In the genomic region with DNA sequence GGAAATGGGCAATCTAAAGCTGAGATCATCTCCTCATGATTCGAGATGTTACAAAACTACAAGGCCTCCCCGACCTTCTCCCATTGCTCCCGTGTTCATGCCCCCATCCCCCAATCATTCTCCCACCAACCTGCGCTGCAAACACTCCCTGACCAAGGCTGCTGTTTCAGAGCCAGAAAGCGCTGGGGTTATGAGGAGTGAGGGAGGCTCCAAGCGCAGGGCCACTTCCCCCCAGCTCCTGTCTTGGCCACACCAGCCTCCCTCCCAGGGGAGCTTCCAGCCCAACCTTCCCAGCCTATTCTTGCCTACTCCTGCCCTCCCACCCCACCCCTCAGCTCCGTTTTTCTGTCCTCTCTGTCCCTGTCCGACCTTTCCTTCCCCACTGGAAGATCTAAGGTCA, we compare ENCODE assay signal across 1 cellular context.
TF ChIP-seq lines count a peak whose summit lies in the region.

No MANE protein-coding gene starts in this region.

TF ChIP-seq in GM23338, 12 proteins besides CTCF, POLR2A, EP300 and RAD21:
- TF ChIP-seq CREB1 (CRISPR knock-in tag; IDR thresholded peaks at IDR 0.05; ENCODE audit: low read depth) (no peak), STAT1 (IDR thresholded peaks at IDR 0.05; ENCODE audit: unreplicated experiment) (no peak), EZH2phosphoT487 (IDR thresholded peaks at IDR 0.05; ENCODE audit: unreplicated experiment) (no peak), NANOG (IDR thresholded peaks at IDR 0.05; ENCODE audit: borderline replicate concordance) (no peak), ZNF331 (CRISPR knock-in tag; IDR thresholded peaks at IDR 0.05; ENCODE audit: low read depth) (no peak), ZNF114 (CRISPR knock-in tag; IDR thresholded peaks at IDR 0.05) (no peak), EZH2 (IDR thresholded peaks at IDR 0.05; ENCODE audit: low read depth, unreplicated experiment) (no peak)
- TF ChIP-seq, protein P1, sequence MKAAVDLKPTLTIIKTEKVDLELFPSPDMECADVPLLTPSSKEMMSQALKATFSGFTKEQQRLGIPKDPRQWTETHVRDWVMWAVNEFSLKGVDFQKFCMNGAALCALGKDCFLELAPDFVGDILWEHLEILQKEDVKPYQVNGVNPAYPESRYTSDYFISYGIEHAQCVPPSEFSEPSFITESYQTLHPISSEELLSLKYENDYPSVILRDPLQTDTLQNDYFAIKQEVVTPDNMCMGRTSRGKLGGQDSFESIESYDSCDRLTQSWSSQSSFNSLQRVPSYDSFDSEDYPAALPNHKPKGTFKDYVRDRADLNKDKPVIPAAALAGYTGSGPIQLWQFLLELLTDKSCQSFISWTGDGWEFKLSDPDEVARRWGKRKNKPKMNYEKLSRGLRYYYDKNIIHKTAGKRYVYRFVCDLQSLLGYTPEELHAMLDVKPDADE (IDR thresholded peaks at IDR 0.05) = no peak
TF ChIP-seq in GM23338: peak in this region for 0.
